Comparison of ENCODE assay signal across 3 cellular contexts in the genomic region with DNA sequence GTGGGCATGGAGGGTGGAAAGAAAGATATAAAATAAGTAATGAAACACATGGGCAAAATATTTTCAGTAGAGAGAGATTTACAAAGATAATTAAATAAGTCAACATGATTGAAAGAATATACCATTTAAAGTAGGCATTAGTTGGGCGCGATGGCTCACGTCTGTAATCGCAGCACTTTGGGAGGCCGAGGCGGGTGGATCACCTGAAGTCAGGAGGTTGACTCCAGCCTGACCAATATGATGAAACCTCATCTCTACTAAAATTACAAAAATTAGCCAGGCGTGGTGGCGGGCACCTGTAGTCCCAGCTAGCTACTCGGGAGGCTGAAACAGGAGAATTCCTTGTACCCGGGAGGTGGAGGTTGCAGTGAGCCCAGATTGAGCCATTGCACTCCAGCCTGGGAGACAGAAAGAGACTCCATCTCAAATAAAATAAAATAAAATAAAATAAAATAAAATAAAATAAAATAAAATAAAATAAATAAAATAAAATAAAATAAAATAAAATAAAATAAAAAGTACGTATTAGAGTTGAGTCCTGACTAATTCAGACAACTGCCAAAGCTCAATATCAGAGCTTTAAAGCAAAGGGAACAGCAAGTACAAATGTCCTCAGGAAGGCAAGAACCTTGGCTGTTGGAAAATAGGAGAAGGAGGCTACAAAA. TPM values are rescaled to one million over a fixed set of nuclear protein-coding genes. Genes with fewer than 3 reads are reported as not detected.
"Had no signal": no experiment of that assay in that cellular context is flagged by ENCODE, and none has a peak within 500 bp of the region (broad histone marks: within the 10 kb centered on the region; RNA-seq: fewer than 3 reads in every experiment).

No MANE protein-coding gene starts in this region.

RNA-seq across cellular contexts. Expression of gene TYRP1, which starts 15.6 kb away (rescaled TPM):
- total RNA-seq: HepG2, HT-29, K562 had no signal
